1 cellular context compared by ENCODE assay signal in genomic region chr13:113509989-113510388, GRCh38.
TF ChIP-seq lines count a peak whose summit lies in the region.

No MANE protein-coding gene starts in this region.

TF ChIP-seq in WTC11, 78 proteins besides CTCF, POLR2A, EP300 and RAD21 (continued from another document):
- TF ChIP-seq ATF3 (CRISPR knock-in tag; conservative IDR thresholded peaks at IDR 0.05): no peak
- no peak for TF ChIP-seq SMAD3 (CRISPR knock-in tag; IDR thresholded peaks at IDR 0.05; ENCODE audit: borderline replicate concordance)
- TF ChIP-seq ZNF232 (CRISPR knock-in tag; IDR thresholded peaks at IDR 0.05): no peak
- no peak for TF ChIP-seq ZNF219 (CRISPR knock-in tag; IDR thresholded peaks at IDR 0.05; ENCODE audit: borderline replicate concordance)
